Comparison of ENCODE assay signal across 2 cellular contexts in the genomic region with DNA sequence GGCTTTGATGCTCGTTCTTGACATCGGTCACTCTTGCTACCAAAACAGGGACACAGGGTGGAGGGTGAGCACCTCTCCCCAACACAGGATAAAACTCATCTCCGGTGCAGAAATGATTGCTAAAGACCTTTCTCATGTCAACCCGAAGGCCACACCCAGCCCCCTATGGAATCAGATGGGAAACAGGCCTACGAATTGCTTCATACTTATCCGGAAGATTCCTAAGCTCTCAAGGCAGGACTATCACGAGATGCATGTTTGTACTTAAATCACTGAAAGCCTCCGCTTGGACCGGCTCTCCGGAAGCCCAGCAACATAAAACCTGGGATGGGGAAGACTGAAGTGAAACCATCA.
TF ChIP-seq lines count a peak whose summit lies in the region.

No MANE protein-coding gene starts in this region.

TF ChIP-seq in IMR-90, 13 proteins besides CTCF, POLR2A, EP300 and RAD21:
- no peak for TF ChIP-seq RCOR1 (IDR thresholded peaks at IDR 0.05; ENCODE audit: insufficient replicate concordance, low read length)
- no peak for TF ChIP-seq NFE2L2 (IDR thresholded peaks at IDR 0.05; ENCODE audit: low read depth, low read length)
- TF ChIP-seq, protein P1, sequence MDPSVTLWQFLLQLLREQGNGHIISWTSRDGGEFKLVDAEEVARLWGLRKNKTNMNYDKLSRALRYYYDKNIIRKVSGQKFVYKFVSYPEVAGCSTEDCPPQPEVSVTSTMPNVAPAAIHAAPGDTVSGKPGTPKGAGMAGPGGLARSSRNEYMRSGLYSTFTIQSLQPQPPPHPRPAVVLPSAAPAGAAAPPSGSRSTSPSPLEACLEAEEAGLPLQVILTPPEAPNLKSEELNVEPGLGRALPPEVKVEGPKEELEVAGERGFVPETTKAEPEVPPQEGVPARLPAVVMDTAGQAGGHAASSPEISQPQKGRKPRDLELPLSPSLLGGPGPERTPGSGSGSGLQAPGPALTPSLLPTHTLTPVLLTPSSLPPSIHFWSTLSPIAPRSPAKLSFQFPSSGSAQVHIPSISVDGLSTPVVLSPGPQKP (IDR thresholded peaks at IDR 0.05; ENCODE audit: borderline replicate concordance, low read depth, low read length): no peak
- no peak for TF ChIP-seq CEBPB (IDR thresholded peaks at IDR 0.05; ENCODE audit: low read depth, low read length)
- TF ChIP-seq CHD1 (IDR thresholded peaks at IDR 0.05; ENCODE audit: low read depth, low read length): no peak
- TF ChIP-seq MAZ (IDR thresholded peaks at IDR 0.05; ENCODE audit: borderline replicate concordance, low read depth, low read length): no peak
- no peak for TF ChIP-seq MXI1 (IDR thresholded peaks at IDR 0.05; ENCODE audit: borderline replicate concordance, low read depth, low read length)
- TF ChIP-seq BHLHE40 (IDR thresholded peaks at IDR 0.05; ENCODE audit: low read depth, low read length): no peak
- TF ChIP-seq, protein P2, sequence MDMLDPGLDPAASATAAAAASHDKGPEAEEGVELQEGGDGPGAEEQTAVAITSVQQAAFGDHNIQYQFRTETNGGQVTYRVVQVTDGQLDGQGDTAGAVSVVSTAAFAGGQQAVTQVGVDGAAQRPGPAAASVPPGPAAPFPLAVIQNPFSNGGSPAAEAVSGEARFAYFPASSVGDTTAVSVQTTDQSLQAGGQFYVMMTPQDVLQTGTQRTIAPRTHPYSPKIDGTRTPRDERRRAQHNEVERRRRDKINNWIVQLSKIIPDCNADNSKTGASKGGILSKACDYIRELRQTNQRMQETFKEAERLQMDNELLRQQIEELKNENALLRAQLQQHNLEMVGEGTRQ (IDR thresholded peaks at IDR 0.05; ENCODE audit: low read depth, low read length): no peak
- no peak for TF ChIP-seq MAFK (IDR thresholded peaks at IDR 0.05; ENCODE audit: low read depth, low read length)
- no peak for TF ChIP-seq SMC3 (IDR thresholded peaks at IDR 0.05; ENCODE audit: low read depth, low read length)
- no peak for TF ChIP-seq RFX5 (IDR thresholded peaks at IDR 0.05; ENCODE audit: low read depth, low read length)
- TF ChIP-seq FOS (IDR thresholded peaks at IDR 0.05; ENCODE audit: low read depth, low read length): no peak

TF ChIP-seq in K562, 482 proteins besides CTCF, POLR2A, EP300 and RAD21:
- TF ChIP-seq, protein P3, sequence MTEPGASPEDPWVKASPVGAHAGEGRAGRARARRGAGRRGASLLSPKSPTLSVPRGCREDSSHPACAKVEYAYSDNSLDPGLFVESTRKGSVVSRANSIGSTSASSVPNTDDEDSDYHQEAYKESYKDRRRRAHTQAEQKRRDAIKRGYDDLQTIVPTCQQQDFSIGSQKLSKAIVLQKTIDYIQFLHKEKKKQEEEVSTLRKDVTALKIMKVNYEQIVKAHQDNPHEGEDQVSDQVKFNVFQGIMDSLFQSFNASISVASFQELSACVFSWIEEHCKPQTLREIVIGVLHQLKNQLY (CRISPR knock-in tag; conservative IDR thresholded peaks at IDR 0.05): no peak
- no peak for TF ChIP-seq HDAC3 (IDR thresholded peaks at IDR 0.05; ENCODE audit: borderline replicate concordance, partially characterized antibody)
- no peak for TF ChIP-seq ELF1 (tag; IDR thresholded peaks at IDR 0.05)
- TF ChIP-seq NRF1 (conservative IDR thresholded peaks at IDR 0.05 in 1 of 2, IDR thresholded peaks at IDR 0.05 in 1 of 2): no peak
- TF ChIP-seq, protein P4, sequence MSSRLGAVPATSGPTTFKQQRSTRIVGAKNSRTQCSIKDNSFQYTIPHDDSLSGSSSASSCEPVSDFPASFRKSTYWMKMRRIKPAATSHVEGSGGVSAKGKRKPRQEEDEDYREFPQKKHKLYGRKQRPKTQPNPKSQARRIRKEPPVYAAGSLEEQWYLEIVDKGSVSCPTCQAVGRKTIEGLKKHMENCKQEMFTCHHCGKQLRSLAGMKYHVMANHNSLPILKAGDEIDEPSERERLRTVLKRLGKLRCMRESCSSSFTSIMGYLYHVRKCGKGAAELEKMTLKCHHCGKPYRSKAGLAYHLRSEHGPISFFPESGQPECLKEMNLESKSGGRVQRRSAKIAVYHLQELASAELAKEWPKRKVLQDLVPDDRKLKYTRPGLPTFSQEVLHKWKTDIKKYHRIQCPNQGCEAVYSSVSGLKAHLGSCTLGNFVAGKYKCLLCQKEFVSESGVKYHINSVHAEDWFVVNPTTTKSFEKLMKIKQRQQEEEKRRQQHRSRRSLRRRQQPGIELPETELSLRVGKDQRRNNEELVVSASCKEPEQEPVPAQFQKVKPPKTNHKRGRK (tag; IDR thresholded peaks at IDR 0.05): no peak
- TF ChIP-seq, protein P5, sequence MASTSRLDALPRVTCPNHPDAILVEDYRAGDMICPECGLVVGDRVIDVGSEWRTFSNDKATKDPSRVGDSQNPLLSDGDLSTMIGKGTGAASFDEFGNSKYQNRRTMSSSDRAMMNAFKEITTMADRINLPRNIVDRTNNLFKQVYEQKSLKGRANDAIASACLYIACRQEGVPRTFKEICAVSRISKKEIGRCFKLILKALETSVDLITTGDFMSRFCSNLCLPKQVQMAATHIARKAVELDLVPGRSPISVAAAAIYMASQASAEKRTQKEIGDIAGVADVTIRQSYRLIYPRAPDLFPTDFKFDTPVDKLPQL (IDR thresholded peaks at IDR 0.05; ENCODE audit: extremely low read depth, insufficient read length): no peak
- TF ChIP-seq, protein P6, sequence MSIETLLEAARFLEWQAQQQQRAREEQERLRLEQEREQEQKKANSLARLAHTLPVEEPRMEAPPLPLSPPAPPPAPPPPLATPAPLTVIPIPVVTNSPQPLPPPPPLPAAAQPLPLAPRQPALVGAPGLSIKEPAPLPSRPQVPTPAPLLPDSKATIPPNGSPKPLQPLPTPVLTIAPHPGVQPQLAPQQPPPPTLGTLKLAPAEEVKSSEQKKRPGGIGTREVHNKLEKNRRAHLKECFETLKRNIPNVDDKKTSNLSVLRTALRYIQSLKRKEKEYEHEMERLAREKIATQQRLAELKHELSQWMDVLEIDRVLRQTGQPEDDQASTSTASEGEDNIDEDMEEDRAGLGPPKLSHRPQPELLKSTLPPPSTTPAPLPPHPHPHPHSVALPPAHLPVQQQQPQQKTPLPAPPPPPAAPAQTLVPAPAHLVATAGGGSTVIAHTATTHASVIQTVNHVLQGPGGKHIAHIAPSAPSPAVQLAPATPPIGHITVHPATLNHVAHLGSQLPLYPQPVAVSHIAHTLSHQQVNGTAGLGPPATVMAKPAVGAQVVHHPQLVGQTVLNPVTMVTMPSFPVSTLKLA (conservative IDR thresholded peaks at IDR 0.05): no peak
- TF ChIP-seq NCOA4 (IDR thresholded peaks at IDR 0.05; ENCODE audit: partially characterized antibody): no peak
- TF ChIP-seq, protein P7, sequence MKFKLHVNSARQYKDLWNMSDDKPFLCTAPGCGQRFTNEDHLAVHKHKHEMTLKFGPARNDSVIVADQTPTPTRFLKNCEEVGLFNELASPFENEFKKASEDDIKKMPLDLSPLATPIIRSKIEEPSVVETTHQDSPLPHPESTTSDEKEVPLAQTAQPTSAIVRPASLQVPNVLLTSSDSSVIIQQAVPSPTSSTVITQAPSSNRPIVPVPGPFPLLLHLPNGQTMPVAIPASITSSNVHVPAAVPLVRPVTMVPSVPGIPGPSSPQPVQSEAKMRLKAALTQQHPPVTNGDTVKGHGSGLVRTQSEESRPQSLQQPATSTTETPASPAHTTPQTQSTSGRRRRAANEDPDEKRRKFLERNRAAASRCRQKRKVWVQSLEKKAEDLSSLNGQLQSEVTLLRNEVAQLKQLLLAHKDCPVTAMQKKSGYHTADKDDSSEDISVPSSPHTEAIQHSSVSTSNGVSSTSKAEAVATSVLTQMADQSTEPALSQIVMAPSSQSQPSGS (CRISPR knock-in tag; IDR thresholded peaks at IDR 0.05): no peak
- no peak for TF ChIP-seq SMAD3 (CRISPR knock-in tag; conservative IDR thresholded peaks at IDR 0.05)
- no peak for TF ChIP-seq ZNF75A (CRISPR knock-in tag; IDR thresholded peaks at IDR 0.05)
- TF ChIP-seq SIN3B (IDR thresholded peaks at IDR 0.05; ENCODE audit: low read depth): no peak
- TF ChIP-seq KHSRP (IDR thresholded peaks at IDR 0.05): no peak
- no peak for TF ChIP-seq SUPT5H (IDR thresholded peaks at IDR 0.05)
